Comparison of ENCODE assay signal across 26 cellular contexts in the genomic region with DNA sequence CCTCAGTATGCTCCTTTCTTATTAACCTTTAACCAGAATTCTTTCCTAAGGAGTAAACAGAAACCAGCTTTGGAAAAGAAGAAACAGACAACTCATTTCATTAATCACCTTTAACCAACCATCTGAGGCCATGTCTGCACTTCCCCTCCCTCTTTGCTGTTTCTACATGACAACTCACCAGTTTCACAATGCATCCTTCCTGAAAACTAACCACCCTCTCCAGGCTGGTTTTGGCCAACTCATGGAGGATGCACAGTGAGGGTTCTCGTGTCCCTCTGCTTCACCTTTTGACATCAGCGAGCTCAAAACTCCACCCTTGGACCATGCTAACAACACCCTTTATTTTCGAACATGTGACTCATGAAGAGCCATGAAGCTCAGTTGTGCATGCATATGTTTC.
A peak's percentile ranks its signal among the peaks of the same experiment; 100 is the strongest.
DNase-seq lines count a peak whose midpoint lies in the region; ATAC-seq and TF ChIP-seq lines count a peak whose summit lies in the region.
"Had no signal": no experiment of that assay in that cellular context is flagged by ENCODE, and none has a peak within 500 bp of the region (broad histone marks: within the 10 kb centered on the region; RNA-seq: fewer than 3 reads in every experiment).

No MANE protein-coding gene starts in this region.

- no peak for TF ChIP-seq CTCF in RWPE1 (conservative IDR thresholded peaks at IDR 0.05; ENCODE audit: low read depth)
- TF ChIP-seq CTCF in foreskin keratinocyte (conservative IDR thresholded peaks at IDR 0.05): no peak
- no peak for TF ChIP-seq CTCF in Calu3 (IDR thresholded peaks at IDR 0.05; ENCODE audit: unreplicated experiment)
- no peak for TF ChIP-seq CTCF in coronary artery (IDR thresholded peaks at IDR 0.05)
- TF ChIP-seq CTCF in endodermal cell (conservative IDR thresholded peaks at IDR 0.05): no peak

- BruUV-seq in Calu3 (replicated peaks; lab: Mats Ljungman, UMichigan): no TSS peak

- H3K27ac ChIP-seq in RWPE1: no peak overlapping the region
- H3K27ac ChIP-seq in foreskin keratinocyte: peak overlapping the region; percentile 91
- H3K27ac ChIP-seq in coronary artery: no peak overlapping the region
- no peak overlapping the region for H3K27ac ChIP-seq in endodermal cell (ENCODE audit: low read depth, low read length)
- H3K27ac ChIP-seq: A549, adrenal gland, cardiac muscle cell, neural progenitor cell, prostate gland, SJSA1, skin epidermis, thyroid gland had no signal

- ATAC-seq in foreskin keratinocyte: peak; percentile 91
- ATAC-seq: A549, left ventricle myocardium superior had no signal

- CTCF ChIA-PET in RWPE1 (lab: Yijun Ruan, JAX): no interaction called here
- CTCF ChIA-PET in Calu3 (lab: Charles Lee): no interaction called here

- H3K36me3 ChIP-seq in endodermal cell (ENCODE audit: control insufficient read depth, insufficient read depth, low read length): no peaks in the 10 kb centered on the region
- H3K36me3 ChIP-seq: adrenal gland, cardiac muscle cell, esophagus squamous epithelium, neural progenitor cell, prostate gland, SJSA1, thyroid gland had no signal

- H3K27me3 ChIP-seq in foreskin keratinocyte (no peaks in the 10 kb centered on the region), endodermal cell (ENCODE audit: control insufficient read depth, insufficient read depth, low read length, poor library complexity, severe bottlenecking) (no peaks in the 10 kb centered on the region)
- H3K27me3 ChIP-seq: adrenal gland, cardiac muscle cell, esophagus squamous epithelium, neural progenitor cell, SJSA1, thyroid gland had no signal

- H3K36me3 Mint-ChIP-seq in Calu3 (ENCODE audit: insufficient read depth, unreplicated experiment) (no peaks in the 10 kb centered on the region), endodermal cell (ENCODE audit: low read depth) (no peaks in the 10 kb centered on the region)
- H3K36me3 Mint-ChIP-seq: activated CD4-positive, alpha-beta memory T cell treated with anti-CD3 and anti-CD28 coated beads for 36 hours; CD14-positive monocyte; neural progenitor cell had no signal

- H3K9me3 Mint-ChIP-seq in Calu3 (ENCODE audit: low read depth, unreplicated experiment) (no peaks in the 10 kb centered on the region), endodermal cell (no peaks in the 10 kb centered on the region)
- H3K9me3 Mint-ChIP-seq: neural progenitor cell had no signal

- H3K9me3 ChIP-seq in endodermal cell (ENCODE audit: control insufficient read depth, low read length): no peaks in the 10 kb centered on the region
- H3K9me3 ChIP-seq: A549, adrenal gland, esophagus squamous epithelium, prostate gland, SJSA1, thyroid gland had no signal

- H3K4me1 ChIP-seq in foreskin keratinocyte (no peaks in the 10 kb centered on the region), endodermal cell (ENCODE audit: control insufficient read depth, insufficient read depth, low read length) (no peaks in the 10 kb centered on the region)
- H3K4me1 ChIP-seq: A549, neural progenitor cell, SJSA1 had no signal

- 87 to 100% methylated on average over 2 to 3 of the region's 3 CpGs for WGBS in endodermal cell (ENCODE audit: insufficient coverage in 1 of 2, insufficient read length in 1 of 2), 2 experiments

- H3K4me3 Mint-ChIP-seq in Calu3 (ENCODE audit: low read depth, unreplicated experiment): no peak overlapping the region
- no peak overlapping the region for H3K4me3 Mint-ChIP-seq in endodermal cell
- H3K4me3 Mint-ChIP-seq: activated B cell treated with CpG ODN at 0.5 μM for 24 hours; activated CD4-positive, alpha-beta memory T cell treated with anti-CD3 and anti-CD28 coated beads for 36 hours; neural progenitor cell had no signal

- H3K9ac ChIP-seq in endodermal cell (ENCODE audit: extremely low read depth, low read length, poor library complexity, severe bottlenecking): no peak overlapping the region
- H3K9ac ChIP-seq: neural progenitor cell had no signal

- H3K27me3 Mint-ChIP-seq in Calu3 (ENCODE audit: unreplicated experiment) (no peaks in the 10 kb centered on the region), endodermal cell (ENCODE audit: insufficient read depth) (no peaks in the 10 kb centered on the region)
- H3K27me3 Mint-ChIP-seq: activated B cell treated with CpG ODN at 0.5 μM for 24 hours; activated CD4-positive, alpha-beta memory T cell treated with anti-CD3 and anti-CD28 coated beads for 36 hours had no signal

- POLR2A ChIA-PET in RWPE1 (lab: Yijun Ruan, JAX; ENCODE audit: low non-redundant PET): no interaction called here

- H3K4me3 ChIP-seq in coronary artery (no peak overlapping the region), endodermal cell (ENCODE audit: low read length) (no peak overlapping the region)
- H3K4me3 ChIP-seq: A549, adrenal gland, cardiac muscle cell, esophagus squamous epithelium, neural progenitor cell, prostate gland, SJSA1, skin epidermis, thyroid gland had no signal

- H3K27ac Mint-ChIP-seq in Calu3 (ENCODE audit: unreplicated experiment): no peak overlapping the region
- no peak overlapping the region for H3K27ac Mint-ChIP-seq in endodermal cell
- H3K27ac Mint-ChIP-seq: activated B cell treated with CpG ODN at 0.5 μM for 24 hours; activated CD4-positive, alpha-beta memory T cell treated with anti-CD3 and anti-CD28 coated beads for 36 hours; neural progenitor cell had no signal

- no peaks in the 10 kb centered on the region for H3K4me1 Mint-ChIP-seq in Calu3 (ENCODE audit: low read depth, unreplicated experiment)
- H3K4me1 Mint-ChIP-seq in endodermal cell: no peaks in the 10 kb centered on the region
- H3K4me1 Mint-ChIP-seq: CD14-positive monocyte, neural progenitor cell had no signal

- peak; percentile 19 for DNase-seq in Ammon's horn (ENCODE audit: low spot score)
- DNase-seq in LHCN-M2 (ENCODE audit: low read depth): peak; percentile 26
- DNase-seq in RWPE1 (ENCODE audit: low spot score): peak; percentile 23
- peak; percentile 86 to 94 for DNase-seq in foreskin keratinocyte
- no peak for DNase-seq in Calu3
- no peak for DNase-seq in RKO (ENCODE audit: low spot score)
- no peak for DNase-seq in coronary artery (ENCODE audit: low spot score)
- no peak for DNase-seq in endodermal cell
- DNase-seq: activated B cell treated with CpG ODN at 0.5 μM for 24 hours; activated CD4-positive, alpha-beta memory T cell treated with anti-CD3 and anti-CD28 coated beads for 36 hours; activated gamma-delta T cell; adrenal gland; DMS79; esophagus squamous epithelium; left ventricle myocardium superior; NCI-H1436 treated with DMSO at 0.1 percent for 48 hours; NCI-H524; stimulated activated naive CD4-positive, alpha-beta T cell treated with Interleukin-2 at 50 U/mL for 16 hours; thyroid gland had no signal

- intact Hi-C loops in Calu3 (cut with micrococcal nuclease; ENCODE audit: unreplicated experiment): no loop called here

Comparison
In these comparisons a context has a peak if more than half of its experiments do, and no peak if none do; other contexts are left out.
1. DNase-seq: peak in Ammon's horn (single experiment), LHCN-M2 (single experiment), RWPE1 (single experiment) and foreskin keratinocyte (2 of 2); none in Calu3 (single experiment), RKO (single experiment), coronary artery (single experiment) and endodermal cell (single experiment).